ENCODE assay signal across 1 cellular context in the genomic region with DNA sequence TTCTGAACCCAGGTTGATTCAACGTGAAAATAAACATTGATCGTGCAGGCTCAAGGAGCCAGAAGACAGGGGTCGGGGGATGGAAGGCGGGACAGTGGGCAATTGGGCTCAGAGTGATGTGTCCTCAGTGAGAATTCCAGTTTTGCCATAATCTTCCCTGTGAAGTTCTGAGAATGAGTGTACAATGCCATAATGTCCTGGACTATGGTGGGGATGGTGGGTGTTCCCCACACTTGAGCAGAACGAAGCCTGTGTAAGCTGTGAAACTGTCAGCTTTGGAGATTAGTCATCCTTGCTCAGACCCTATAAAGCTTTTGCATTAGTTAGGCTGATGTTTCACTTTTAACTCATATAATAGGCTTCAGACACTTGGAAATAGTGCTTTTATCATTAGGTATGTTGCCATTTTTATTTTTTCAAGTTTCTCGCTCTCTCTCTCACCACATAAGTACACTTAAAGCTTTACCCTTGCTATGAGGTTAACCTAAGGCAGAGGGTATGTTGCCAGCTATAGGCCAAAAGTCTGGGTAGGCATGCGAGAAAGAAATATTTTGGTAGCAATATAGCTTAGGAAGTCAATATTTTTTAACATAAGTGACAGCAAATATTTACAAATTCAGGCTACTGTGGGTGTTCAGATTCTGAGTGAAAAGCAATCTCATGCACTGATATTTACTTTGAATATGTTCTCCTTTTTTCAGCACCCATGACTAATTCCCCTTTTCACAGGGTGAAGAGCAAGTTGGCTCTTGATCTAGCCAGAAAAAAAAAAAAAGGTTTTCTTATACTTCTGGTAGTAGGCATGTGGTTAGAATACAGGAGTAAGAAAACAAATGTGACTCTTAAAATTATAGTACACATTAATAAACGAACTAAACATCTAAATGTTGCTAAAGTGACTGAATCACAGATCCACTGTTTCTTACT.
TF ChIP-seq lines count a peak whose summit lies in the region.

No MANE protein-coding gene starts in this region.

TF ChIP-seq in GM12878, 131 proteins besides CTCF, POLR2A, EP300 and RAD21 (continued from another document and continues in another):
- TF ChIP-seq SMAD1 (IDR thresholded peaks at IDR 0.05; ENCODE audit: low read depth, partially characterized antibody) (peak; percentile 83), SMAD5 (IDR thresholded peaks at IDR 0.05; ENCODE audit: low read depth) (0 out of 2 replicates have a peak, but pooled peaks have one; percentile 26), MEF2A (IDR thresholded peaks at IDR 0.05; ENCODE audit: insufficient read depth, low read depth, low read length) (peak; percentile 70; the same call in 1 of the 2 replicates), MTA2 (IDR thresholded peaks at IDR 0.05; ENCODE audit: low read depth) (peak; percentile 91), SUZ12 (IDR thresholded peaks at IDR 0.05; ENCODE audit: unreplicated experiment) (no peak), ATF7 (IDR thresholded peaks at IDR 0.05; ENCODE audit: low read depth) (peak; percentile 77), YY1 (IDR thresholded peaks at IDR 0.05; ENCODE audit: low read depth, low read length) (no peak; the same call in 1 of the 2 replicates), SP1 (IDR thresholded peaks at IDR 0.05; ENCODE audit: low read depth, low read length) (peak; percentile 47), ESRRA (IDR thresholded peaks at IDR 0.05; ENCODE audit: low read length) (no peak), TCF3 (IDR thresholded peaks at IDR 0.05; ENCODE audit: borderline replicate concordance, insufficient read depth, low read depth, low read length) (peak; percentile 59; the same call in 1 of the 2 replicates), JUND (IDR thresholded peaks at IDR 0.05; ENCODE audit: low read depth, low read length) (peak; percentile 71; the same call in 1 of the 2 replicates), MXI1 (IDR thresholded peaks at IDR 0.05; ENCODE audit: low read depth, low read length) (no peak), CEBPB (IDR thresholded peaks at IDR 0.05; ENCODE audit: borderline replicate concordance in 1 of 2, low read depth in 2 of 2, low read length in 2 of 2) (peak in 1 of 2 experiments; percentile 72; a peak in 2 of 4 replicates), PAX8 (IDR thresholded peaks at IDR 0.05) (no peak; the same call in 1 of the 2 replicates), FOXM1 (IDR thresholded peaks at IDR 0.05; ENCODE audit: low read depth, low read length) (peak; percentile 78; the same call in 1 of the 2 replicates), MTA3 (IDR thresholded peaks at IDR 0.05; ENCODE audit: borderline replicate concordance, low read length) (peak; percentile 40; the same call in 1 of the 2 replicates), EED (IDR thresholded peaks at IDR 0.05; ENCODE audit: low read depth) (peak; percentile 99), ASH2L (IDR thresholded peaks at IDR 0.05; ENCODE audit: borderline replicate concordance, low read depth) (no peak), BMI1 (IDR thresholded peaks at IDR 0.05; ENCODE audit: borderline replicate concordance) (no peak; the same call in none of the 2 replicates), BRCA1 (IDR thresholded peaks at IDR 0.05; ENCODE audit: low read depth, low read length) (no peak), ZNF274 (IDR thresholded peaks at IDR 0.05; ENCODE audit: insufficient read depth, insufficient read length) (no peak), NR2F1 (conservative IDR thresholded peaks at IDR 0.05) (peak; percentile 35; the same call in 1 of the 2 replicates), ZZZ3 (IDR thresholded peaks at IDR 0.05; ENCODE audit: control insufficient read depth, insufficient read length, low read depth) (no peak), ZNF384 (IDR thresholded peaks at IDR 0.05; ENCODE audit: borderline replicate concordance, low read depth, low read length) (peak; percentile 89), EZH2 (IDR thresholded peaks at IDR 0.05; ENCODE audit: borderline replicate concordance, control insufficient read depth, low read depth, low read length) (no peak), IKZF1 (conservative IDR thresholded peaks at IDR 0.05) (peak; percentile 98), GATAD2B (conservative IDR thresholded peaks at IDR 0.05; ENCODE audit: low read depth) (peak; percentile 85; the same call in 1 of the 2 replicates), GABPA (IDR thresholded peaks at IDR 0.05; ENCODE audit: low read depth) (0 out of 2 replicates have a peak, but pooled peaks have one; percentile 9), TBL1XR1 (IDR thresholded peaks at IDR 0.05; ENCODE audit: low read depth, low read length) (no peak), RB1 (IDR thresholded peaks at IDR 0.05; ENCODE audit: borderline replicate concordance) (no peak; the same call in 1 of the 2 replicates), POLR2AphosphoS5 (IDR thresholded peaks at IDR 0.05; ENCODE audit: low read length) (peak; percentile 89), MYB (IDR thresholded peaks at IDR 0.05; ENCODE audit: borderline replicate concordance, low read depth, low read length) (no peak), ZNF207 (IDR thresholded peaks at IDR 0.05; ENCODE audit: borderline replicate concordance) (0 out of 2 replicates have a peak, but pooled peaks have one; percentile 21)
- TF ChIP-seq, protein P1, sequence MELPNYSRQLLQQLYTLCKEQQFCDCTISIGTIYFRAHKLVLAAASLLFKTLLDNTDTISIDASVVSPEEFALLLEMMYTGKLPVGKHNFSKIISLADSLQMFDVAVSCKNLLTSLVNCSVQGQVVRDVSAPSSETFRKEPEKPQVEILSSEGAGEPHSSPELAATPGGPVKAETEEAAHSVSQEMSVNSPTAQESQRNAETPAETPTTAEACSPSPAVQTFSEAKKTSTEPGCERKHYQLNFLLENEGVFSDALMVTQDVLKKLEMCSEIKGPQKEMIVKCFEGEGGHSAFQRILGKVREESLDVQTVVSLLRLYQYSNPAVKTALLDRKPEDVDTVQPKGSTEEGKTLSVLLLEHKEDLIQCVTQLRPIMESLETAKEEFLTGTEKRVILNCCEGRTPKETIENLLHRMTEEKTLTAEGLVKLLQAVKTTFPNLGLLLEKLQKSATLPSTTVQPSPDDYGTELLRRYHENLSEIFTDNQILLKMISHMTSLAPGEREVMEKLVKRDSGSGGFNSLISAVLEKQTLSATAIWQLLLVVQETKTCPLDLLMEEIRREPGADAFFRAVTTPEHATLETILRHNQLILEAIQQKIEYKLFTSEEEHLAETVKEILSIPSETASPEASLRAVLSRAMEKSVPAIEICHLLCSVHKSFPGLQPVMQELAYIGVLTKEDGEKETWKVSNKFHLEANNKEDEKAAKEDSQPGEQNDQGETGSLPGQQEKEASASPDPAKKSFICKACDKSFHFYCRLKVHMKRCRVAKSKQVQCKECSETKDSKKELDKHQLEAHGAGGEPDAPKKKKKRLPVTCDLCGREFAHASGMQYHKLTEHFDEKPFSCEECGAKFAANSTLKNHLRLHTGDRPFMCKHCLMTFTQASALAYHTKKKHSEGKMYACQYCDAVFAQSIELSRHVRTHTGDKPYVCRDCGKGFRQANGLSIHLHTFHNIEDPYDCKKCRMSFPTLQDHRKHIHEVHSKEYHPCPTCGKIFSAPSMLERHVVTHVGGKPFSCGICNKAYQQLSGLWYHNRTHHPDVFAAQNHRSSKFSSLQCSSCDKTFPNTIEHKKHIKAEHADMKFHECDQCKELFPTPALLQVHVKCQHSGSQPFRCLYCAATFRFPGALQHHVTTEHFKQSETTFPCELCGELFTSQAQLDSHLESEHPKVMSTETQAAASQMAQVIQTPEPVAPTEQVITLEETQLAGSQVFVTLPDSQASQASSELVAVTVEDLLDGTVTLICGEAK (IDR thresholded peaks at IDR 0.05; ENCODE audit: borderline replicate concordance), result no peak
- TF ChIP-seq, protein P2, sequence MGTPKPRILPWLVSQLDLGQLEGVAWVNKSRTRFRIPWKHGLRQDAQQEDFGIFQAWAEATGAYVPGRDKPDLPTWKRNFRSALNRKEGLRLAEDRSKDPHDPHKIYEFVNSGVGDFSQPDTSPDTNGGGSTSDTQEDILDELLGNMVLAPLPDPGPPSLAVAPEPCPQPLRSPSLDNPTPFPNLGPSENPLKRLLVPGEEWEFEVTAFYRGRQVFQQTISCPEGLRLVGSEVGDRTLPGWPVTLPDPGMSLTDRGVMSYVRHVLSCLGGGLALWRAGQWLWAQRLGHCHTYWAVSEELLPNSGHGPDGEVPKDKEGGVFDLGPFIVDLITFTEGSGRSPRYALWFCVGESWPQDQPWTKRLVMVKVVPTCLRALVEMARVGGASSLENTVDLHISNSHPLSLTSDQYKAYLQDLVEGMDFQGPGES (IDR thresholded peaks at IDR 0.05), result no peak
- TF ChIP-seq, protein P3, sequence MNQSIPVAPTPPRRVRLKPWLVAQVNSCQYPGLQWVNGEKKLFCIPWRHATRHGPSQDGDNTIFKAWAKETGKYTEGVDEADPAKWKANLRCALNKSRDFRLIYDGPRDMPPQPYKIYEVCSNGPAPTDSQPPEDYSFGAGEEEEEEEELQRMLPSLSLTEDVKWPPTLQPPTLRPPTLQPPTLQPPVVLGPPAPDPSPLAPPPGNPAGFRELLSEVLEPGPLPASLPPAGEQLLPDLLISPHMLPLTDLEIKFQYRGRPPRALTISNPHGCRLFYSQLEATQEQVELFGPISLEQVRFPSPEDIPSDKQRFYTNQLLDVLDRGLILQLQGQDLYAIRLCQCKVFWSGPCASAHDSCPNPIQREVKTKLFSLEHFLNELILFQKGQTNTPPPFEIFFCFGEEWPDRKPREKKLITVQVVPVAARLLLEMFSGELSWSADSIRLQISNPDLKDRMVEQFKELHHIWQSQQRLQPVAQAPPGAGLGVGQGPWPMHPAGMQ (IDR thresholded peaks at IDR 0.05; ENCODE audit: borderline replicate concordance), result no peak
- TF ChIP-seq, protein P4, sequence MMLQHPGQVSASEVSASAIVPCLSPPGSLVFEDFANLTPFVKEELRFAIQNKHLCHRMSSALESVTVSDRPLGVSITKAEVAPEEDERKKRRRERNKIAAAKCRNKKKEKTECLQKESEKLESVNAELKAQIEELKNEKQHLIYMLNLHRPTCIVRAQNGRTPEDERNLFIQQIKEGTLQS (IDR thresholded peaks at IDR 0.05; ENCODE audit: borderline replicate concordance, extremely low read depth, low read depth, low read length), result no peak
- TF ChIP-seq, protein P5, sequence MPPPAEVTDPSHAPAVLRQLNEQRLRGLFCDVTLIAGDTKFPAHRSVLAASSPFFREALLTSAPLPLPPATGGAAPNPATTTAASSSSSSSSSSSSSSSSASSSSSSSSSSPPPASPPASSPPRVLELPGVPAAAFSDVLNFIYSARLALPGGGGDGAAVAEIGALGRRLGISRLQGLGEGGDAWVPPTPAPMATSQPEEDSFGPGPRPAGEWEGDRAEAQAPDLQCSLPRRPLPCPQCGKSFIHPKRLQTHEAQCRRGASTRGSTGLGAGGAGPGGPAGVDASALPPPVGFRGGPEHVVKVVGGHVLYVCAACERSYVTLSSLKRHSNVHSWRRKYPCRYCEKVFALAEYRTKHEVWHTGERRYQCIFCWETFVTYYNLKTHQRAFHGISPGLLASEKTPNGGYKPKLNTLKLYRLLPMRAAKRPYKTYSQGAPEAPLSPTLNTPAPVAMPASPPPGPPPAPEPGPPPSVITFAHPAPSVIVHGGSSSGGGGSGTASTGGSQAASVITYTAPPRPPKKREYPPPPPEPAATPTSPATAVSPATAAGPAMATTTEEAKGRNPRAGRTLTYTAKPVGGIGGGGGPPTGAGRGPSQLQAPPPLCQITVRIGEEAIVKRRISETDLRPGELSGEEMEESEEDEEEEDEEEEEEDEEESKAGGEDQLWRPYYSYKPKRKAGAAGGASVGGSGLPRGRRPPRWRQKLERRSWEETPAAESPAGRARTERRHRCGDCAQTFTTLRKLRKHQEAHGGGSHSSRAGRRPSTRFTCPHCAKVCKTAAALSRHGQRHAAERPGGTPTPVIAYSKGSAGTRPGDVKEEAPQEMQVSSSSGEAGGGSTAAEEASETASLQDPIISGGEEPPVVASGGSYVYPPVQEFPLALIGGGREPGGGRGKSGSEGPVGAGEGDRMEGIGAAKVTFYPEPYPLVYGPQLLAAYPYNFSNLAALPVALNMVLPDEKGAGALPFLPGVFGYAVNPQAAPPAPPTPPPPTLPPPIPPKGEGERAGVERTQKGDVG (CRISPR knock-in tag; IDR thresholded peaks at IDR 0.05), result no peak
- TF ChIP-seq, protein P6, sequence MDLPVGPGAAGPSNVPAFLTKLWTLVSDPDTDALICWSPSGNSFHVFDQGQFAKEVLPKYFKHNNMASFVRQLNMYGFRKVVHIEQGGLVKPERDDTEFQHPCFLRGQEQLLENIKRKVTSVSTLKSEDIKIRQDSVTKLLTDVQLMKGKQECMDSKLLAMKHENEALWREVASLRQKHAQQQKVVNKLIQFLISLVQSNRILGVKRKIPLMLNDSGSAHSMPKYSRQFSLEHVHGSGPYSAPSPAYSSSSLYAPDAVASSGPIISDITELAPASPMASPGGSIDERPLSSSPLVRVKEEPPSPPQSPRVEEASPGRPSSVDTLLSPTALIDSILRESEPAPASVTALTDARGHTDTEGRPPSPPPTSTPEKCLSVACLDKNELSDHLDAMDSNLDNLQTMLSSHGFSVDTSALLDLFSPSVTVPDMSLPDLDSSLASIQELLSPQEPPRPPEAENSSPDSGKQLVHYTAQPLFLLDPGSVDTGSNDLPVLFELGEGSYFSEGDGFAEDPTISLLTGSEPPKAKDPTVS (IDR thresholded peaks at IDR 0.05; ENCODE audit: low read depth, low read length), result no peak
- TF ChIP-seq, protein P7, sequence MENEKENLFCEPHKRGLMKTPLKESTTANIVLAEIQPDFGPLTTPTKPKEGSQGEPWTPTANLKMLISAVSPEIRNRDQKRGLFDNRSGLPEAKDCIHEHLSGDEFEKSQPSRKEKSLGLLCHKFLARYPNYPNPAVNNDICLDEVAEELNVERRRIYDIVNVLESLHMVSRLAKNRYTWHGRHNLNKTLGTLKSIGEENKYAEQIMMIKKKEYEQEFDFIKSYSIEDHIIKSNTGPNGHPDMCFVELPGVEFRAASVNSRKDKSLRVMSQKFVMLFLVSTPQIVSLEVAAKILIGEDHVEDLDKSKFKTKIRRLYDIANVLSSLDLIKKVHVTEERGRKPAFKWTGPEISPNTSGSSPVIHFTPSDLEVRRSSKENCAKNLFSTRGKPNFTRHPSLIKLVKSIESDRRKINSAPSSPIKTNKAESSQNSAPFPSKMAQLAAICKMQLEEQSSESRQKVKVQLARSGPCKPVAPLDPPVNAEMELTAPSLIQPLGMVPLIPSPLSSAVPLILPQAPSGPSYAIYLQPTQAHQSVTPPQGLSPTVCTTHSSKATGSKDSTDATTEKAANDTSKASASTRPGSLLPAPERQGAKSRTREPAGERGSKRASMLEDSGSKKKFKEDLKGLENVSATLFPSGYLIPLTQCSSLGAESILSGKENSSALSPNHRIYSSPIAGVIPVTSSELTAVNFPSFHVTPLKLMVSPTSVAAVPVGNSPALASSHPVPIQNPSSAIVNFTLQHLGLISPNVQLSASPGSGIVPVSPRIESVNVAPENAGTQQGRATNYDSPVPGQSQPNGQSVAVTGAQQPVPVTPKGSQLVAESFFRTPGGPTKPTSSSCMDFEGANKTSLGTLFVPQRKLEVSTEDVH (IDR thresholded peaks at IDR 0.05; ENCODE audit: low read depth, partially characterized antibody), result no peak
- TF ChIP-seq, protein P8, sequence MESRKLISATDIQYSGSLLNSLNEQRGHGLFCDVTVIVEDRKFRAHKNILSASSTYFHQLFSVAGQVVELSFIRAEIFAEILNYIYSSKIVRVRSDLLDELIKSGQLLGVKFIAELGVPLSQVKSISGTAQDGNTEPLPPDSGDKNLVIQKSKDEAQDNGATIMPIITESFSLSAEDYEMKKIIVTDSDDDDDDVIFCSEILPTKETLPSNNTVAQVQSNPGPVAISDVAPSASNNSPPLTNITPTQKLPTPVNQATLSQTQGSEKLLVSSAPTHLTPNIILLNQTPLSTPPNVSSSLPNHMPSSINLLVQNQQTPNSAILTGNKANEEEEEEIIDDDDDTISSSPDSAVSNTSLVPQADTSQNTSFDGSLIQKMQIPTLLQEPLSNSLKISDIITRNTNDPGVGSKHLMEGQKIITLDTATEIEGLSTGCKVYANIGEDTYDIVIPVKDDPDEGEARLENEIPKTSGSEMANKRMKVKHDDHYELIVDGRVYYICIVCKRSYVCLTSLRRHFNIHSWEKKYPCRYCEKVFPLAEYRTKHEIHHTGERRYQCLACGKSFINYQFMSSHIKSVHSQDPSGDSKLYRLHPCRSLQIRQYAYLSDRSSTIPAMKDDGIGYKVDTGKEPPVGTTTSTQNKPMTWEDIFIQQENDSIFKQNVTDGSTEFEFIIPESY (IDR thresholded peaks at IDR 0.05), result no peak
